In genomic region chr22:28906312-28906711, GRCh38 we compare ENCODE assay signal across 21 cellular contexts. TPM values are rescaled to one million over a fixed set of nuclear protein-coding genes. Genes with fewer than 3 reads are reported as not detected.
DNase-seq lines count a peak whose midpoint lies in the region; ATAC-seq and TF ChIP-seq lines count a peak whose summit lies in the region.
"Had no signal": no experiment of that assay in that cellular context is flagged by ENCODE, and none has a peak within 500 bp of the region (broad histone marks: within the 10 kb centered on the region; RNA-seq: fewer than 3 reads in every experiment).

No MANE protein-coding gene starts in this region.

- TF ChIP-seq POLR2A in thyroid gland (IDR thresholded peaks at IDR 0.05), result no peak

- H3K27me3 ChIP-seq in left ventricle myocardium inferior (ENCODE audit: low read depth) (no peaks in the 10 kb centered on the region), thyroid gland (no peaks in the 10 kb centered on the region)
- H3K27me3 ChIP-seq: BLaER1 had no signal

- H3K4me1 ChIP-seq in left ventricle myocardium inferior (peaks cover 66% of the 10 kb centered on the region), thyroid gland (peaks cover 49 to 59% of the 10 kb centered on the region in 2 donors), OCI-LY7 (ENCODE audit: insufficient read depth, low read length, poor library complexity, severe bottlenecking) (no peaks in the 10 kb centered on the region)

- DNase-seq in left ventricle myocardium inferior (no peak), cardiac septum (ENCODE audit: low spot score) (no peak), caudate nucleus (lab: John Stamatoyannopoulos, UW) (no peak), thyroid gland (no peak), OCI-LY7 (ENCODE audit: low spot score) (no peak), NCI-H1694 (lab: John Stamatoyannopoulos, UW) (no peak)
- DNase-seq: CD8-positive, alpha-beta T cell; DMS79; GM23248; KG1; NCI-H1436; NCI-H2029 treated with DMSO at 0.1 percent for 48 hours; NCI-H2171 treated with DMSO at 0.1 percent for 48 hours; NCI-H446 treated with DMSO at 0.1 percent for 48 hours; NCI-H748 treated with DMSO at 0.1 percent for 48 hours; PC-3 had no signal

- POLR2A ChIA-PET in OCI-LY7 (lab: Charles Lee), result interaction anchor here (0.6 to 0.8 kb wide), 4 partner anchors 10 to 185 kb away, joined by 3 read pairs; no protein-coding TSS in a partner anchor

- H3K36me3 ChIP-seq in left ventricle myocardium inferior (no peaks in the 10 kb centered on the region), thyroid gland (no peaks in the 10 kb centered on the region), OCI-LY7 (ENCODE audit: insufficient read depth, low read length) (no peaks in the 10 kb centered on the region)
- H3K36me3 ChIP-seq: BLaER1 had no signal

- H3K4me2 ChIP-seq in OCI-LY7 (ENCODE audit: low read length), result no peak overlapping the region

- no peak overlapping the region for H3K4me3 Mint-ChIP-seq in nephron
- H3K4me3 Mint-ChIP-seq: CD8-positive, alpha-beta T cell had no signal

- TF ChIP-seq CTCF in left ventricle myocardium inferior (IDR thresholded peaks at IDR 0.05; ENCODE audit: borderline replicate concordance), result no peak
- TF ChIP-seq CTCF in nephron (IDR thresholded peaks at IDR 0.05; ENCODE audit: unreplicated experiment in 3 of 3), result no peak
- TF ChIP-seq CTCF in thyroid gland (IDR thresholded peaks at IDR 0.05), result no peak
- no peak for TF ChIP-seq CTCF in OCI-LY7 (conservative IDR thresholded peaks at IDR 0.05; ENCODE audit: low read length)

- H3K4me1 Mint-ChIP-seq in nephron, result peaks cover 76% of the 10 kb centered on the region

- H3K79me2 ChIP-seq in OCI-LY7 (ENCODE audit: insufficient read depth, low read depth, low read length), result no peaks in the 10 kb centered on the region

- WGBS in thyroid gland, 2 donors, result 91 to 93% methylated on average over 2 of the region's 2 CpGs

- H3K27me3 Mint-ChIP-seq in nephron (ENCODE audit: low read depth), result no peaks in the 10 kb centered on the region

- CTCF ChIA-PET in OCI-LY7 (lab: Charles Lee; ENCODE audit: unreplicated experiment), result interaction anchor here (0.6 to 0.7 kb wide), 2 partner anchors 8 to 159 kb away, joined by 3 to 4 read pairs; no protein-coding TSS in a partner anchor

- ATAC-seq in HG03520 (IDR thresholded peaks at IDR 0.05; ENCODE audit: unreplicated experiment), result no peak
- ATAC-seq: CD8-positive, alpha-beta T cell; HCT116; PC-3 had no signal

- H3K27ac ChIP-seq in left ventricle myocardium inferior (replicated peaks) (peak overlapping the region; percentile 22), caudate nucleus (ENCODE audit: low read depth, low read length) (peak overlapping the region; percentile 1), thyroid gland (peak overlapping the region; percentile 11 to 80 (median 69)), OCI-LY7 (ENCODE audit: low read depth, low read length, poor library complexity, severe bottlenecking) (no peak overlapping the region)
- H3K27ac ChIP-seq: BLaER1, GM23248, RWPE1 had no signal

- H2AFZ ChIP-seq in OCI-LY7 (ENCODE audit: low read length), result no peak overlapping the region
- H2AFZ ChIP-seq: GM23248 had no signal

- H3K4me3 ChIP-seq in left ventricle myocardium inferior (no peak overlapping the region), thyroid gland (replicated peaks in 1 of 3) (no peak overlapping the region), OCI-LY7 (ENCODE audit: low read depth, low read length, poor library complexity, severe bottlenecking) (no peak overlapping the region)
- H3K4me3 ChIP-seq: BLaER1, GM23248 had no signal

- no TSS peak for BruUV-seq in OCI-LY7 (replicated peaks; lab: Mats Ljungman, UMichigan)

- intact Hi-C loops in left ventricle myocardium inferior (cut with micrococcal nuclease) (no loop called here), cardiac septum (cut with DNase I) (no loop called here), thyroid gland (cut with DNase I) (no loop called here), OCI-LY7 (cut with micrococcal nuclease; ENCODE audit: unreplicated experiment) (no loop called here)

- H3K36me3 Mint-ChIP-seq in nephron (ENCODE audit: low read depth), result no peaks in the 10 kb centered on the region
- H3K36me3 Mint-ChIP-seq: CD8-positive, alpha-beta T cell had no signal

- no peaks in the 10 kb centered on the region for H4K20me1 ChIP-seq in OCI-LY7 (ENCODE audit: insufficient read depth, low read length)

- no peaks in the 10 kb centered on the region for H3K9me3 Mint-ChIP-seq in nephron
- H3K9me3 Mint-ChIP-seq: CD8-positive, alpha-beta T cell had no signal

- H3K9me3 ChIP-seq in left ventricle myocardium inferior (replicated peaks) (no peaks in the 10 kb centered on the region), thyroid gland (no peaks in the 10 kb centered on the region), OCI-LY7 (ENCODE audit: low read length) (no peaks in the 10 kb centered on the region)
- H3K9me3 ChIP-seq: BLaER1 had no signal

- peak overlapping the region; percentile 90 to 96 (median 93) for H3K27ac Mint-ChIP-seq in nephron
- H3K27ac Mint-ChIP-seq: CD8-positive, alpha-beta T cell had no signal

- no peaks in the 10 kb centered on the region for H3K9me2 ChIP-seq in OCI-LY7 (ENCODE audit: insufficient read depth, low read length)

RNA-seq across cellular contexts. Expression of gene ZNRF3, which starts 22.9 kb away (rescaled TPM):
- total RNA-seq in left ventricle myocardium inferior (6.3 TPM), cardiac septum (4.8 TPM), thyroid gland (10 to 100 TPM; 10.4 to 18.0 (median 14.2) TPM), OCI-LY7 (2022) (3.1 and 3.9 TPM in 2 replicates)
- total RNA-seq in OCI-LY7 (2014; rRNA removed; shearing (Covaris generic)), result 1.2 and 3.6 TPM in 2 replicates
